Comparison of ENCODE assay signal across 1 cellular context in the genomic region with DNA sequence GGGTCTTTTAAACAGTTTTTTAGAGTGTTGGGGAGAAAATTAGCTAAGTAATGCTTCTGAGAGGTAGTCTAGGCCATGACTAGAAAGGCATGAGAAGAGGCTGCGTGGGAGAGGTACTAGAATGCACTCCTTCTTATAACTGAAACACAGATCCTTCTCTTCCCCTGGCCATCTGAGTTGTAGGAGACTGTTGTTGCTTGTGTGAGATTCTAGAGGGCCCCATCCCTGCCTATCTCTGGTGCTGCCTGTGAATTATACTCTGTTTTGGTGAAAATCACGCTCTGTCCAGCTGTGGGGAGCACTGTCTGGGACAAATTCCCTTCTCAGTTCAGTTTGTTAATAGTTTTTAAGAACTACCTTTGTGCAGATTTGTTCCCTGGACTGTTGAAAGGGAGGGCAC.
TF ChIP-seq lines count a peak whose summit lies in the region.

No MANE protein-coding gene starts in this region.

TF ChIP-seq in K562, 482 proteins besides CTCF, POLR2A, EP300 and RAD21:
- TF ChIP-seq PPARD (CRISPR knock-in tag; IDR thresholded peaks at IDR 0.05), result no peak
- TF ChIP-seq TFAM (CRISPR knock-in tag; conservative IDR thresholded peaks at IDR 0.05), result no peak
- TF ChIP-seq, protein P1, sequence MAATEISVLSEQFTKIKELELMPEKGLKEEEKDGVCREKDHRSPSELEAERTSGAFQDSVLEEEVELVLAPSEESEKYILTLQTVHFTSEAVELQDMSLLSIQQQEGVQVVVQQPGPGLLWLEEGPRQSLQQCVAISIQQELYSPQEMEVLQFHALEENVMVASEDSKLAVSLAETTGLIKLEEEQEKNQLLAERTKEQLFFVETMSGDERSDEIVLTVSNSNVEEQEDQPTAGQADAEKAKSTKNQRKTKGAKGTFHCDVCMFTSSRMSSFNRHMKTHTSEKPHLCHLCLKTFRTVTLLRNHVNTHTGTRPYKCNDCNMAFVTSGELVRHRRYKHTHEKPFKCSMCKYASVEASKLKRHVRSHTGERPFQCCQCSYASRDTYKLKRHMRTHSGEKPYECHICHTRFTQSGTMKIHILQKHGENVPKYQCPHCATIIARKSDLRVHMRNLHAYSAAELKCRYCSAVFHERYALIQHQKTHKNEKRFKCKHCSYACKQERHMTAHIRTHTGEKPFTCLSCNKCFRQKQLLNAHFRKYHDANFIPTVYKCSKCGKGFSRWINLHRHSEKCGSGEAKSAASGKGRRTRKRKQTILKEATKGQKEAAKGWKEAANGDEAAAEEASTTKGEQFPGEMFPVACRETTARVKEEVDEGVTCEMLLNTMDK (IDR thresholded peaks at IDR 0.05; ENCODE audit: borderline replicate concordance, insufficient read depth, low read depth, low read length, poor library complexity, severe bottlenecking), result no peak
- TF ChIP-seq TBP (optimal IDR thresholded peaks at IDR 0.05; ENCODE audit: low read depth, low read length), result no peak
- no peak for TF ChIP-seq STAT5B (CRISPR knock-in tag; IDR thresholded peaks at IDR 0.05)
- no peak for TF ChIP-seq GABPB1 (CRISPR knock-in tag; IDR thresholded peaks at IDR 0.05)
- TF ChIP-seq YBX1 (IDR thresholded peaks at IDR 0.05), result no peak
- TF ChIP-seq, protein P2, sequence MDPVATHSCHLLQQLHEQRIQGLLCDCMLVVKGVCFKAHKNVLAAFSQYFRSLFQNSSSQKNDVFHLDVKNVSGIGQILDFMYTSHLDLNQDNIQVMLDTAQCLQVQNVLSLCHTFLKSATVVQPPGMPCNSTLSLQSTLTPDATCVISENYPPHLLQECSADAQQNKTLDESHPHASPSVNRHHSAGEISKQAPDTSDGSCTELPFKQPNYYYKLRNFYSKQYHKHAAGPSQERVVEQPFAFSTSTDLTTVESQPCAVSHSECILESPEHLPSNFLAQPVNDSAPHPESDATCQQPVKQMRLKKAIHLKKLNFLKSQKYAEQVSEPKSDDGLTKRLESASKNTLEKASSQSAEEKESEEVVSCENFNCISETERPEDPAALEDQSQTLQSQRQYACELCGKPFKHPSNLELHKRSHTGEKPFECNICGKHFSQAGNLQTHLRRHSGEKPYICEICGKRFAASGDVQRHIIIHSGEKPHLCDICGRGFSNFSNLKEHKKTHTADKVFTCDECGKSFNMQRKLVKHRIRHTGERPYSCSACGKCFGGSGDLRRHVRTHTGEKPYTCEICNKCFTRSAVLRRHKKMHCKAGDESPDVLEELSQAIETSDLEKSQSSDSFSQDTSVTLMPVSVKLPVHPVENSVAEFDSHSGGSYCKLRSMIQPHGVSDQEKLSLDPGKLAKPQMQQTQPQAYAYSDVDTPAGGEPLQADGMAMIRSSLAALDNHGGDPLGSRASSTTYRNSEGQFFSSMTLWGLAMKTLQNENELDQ (CRISPR knock-in tag; IDR thresholded peaks at IDR 0.05; ENCODE audit: borderline replicate concordance), result no peak
- no peak for TF ChIP-seq NR2F6 (CRISPR knock-in tag; IDR thresholded peaks at IDR 0.05)
- TF ChIP-seq, protein P3, sequence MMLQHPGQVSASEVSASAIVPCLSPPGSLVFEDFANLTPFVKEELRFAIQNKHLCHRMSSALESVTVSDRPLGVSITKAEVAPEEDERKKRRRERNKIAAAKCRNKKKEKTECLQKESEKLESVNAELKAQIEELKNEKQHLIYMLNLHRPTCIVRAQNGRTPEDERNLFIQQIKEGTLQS (IDR thresholded peaks at IDR 0.05), result no peak
- TF ChIP-seq, protein P3 (CRISPR knock-in tag; conservative IDR thresholded peaks at IDR 0.05), result no peak
- no peak for TF ChIP-seq YY1 (IDR thresholded peaks at IDR 0.05; ENCODE audit: borderline replicate concordance in 1 of 3, control insufficient read depth in 1 of 3, extremely low read depth in 1 of 3, insufficient read depth in 3 of 3, insufficient read length in 1 of 3, insufficient replicate concordance in 2 of 3, low read depth in 1 of 3, low read length in 2 of 3)
- TF ChIP-seq PHTF2 (CRISPR knock-in tag; IDR thresholded peaks at IDR 0.05), result no peak
- TF ChIP-seq COPS2 (conservative IDR thresholded peaks at IDR 0.05), result no peak
- TF ChIP-seq, protein P4, sequence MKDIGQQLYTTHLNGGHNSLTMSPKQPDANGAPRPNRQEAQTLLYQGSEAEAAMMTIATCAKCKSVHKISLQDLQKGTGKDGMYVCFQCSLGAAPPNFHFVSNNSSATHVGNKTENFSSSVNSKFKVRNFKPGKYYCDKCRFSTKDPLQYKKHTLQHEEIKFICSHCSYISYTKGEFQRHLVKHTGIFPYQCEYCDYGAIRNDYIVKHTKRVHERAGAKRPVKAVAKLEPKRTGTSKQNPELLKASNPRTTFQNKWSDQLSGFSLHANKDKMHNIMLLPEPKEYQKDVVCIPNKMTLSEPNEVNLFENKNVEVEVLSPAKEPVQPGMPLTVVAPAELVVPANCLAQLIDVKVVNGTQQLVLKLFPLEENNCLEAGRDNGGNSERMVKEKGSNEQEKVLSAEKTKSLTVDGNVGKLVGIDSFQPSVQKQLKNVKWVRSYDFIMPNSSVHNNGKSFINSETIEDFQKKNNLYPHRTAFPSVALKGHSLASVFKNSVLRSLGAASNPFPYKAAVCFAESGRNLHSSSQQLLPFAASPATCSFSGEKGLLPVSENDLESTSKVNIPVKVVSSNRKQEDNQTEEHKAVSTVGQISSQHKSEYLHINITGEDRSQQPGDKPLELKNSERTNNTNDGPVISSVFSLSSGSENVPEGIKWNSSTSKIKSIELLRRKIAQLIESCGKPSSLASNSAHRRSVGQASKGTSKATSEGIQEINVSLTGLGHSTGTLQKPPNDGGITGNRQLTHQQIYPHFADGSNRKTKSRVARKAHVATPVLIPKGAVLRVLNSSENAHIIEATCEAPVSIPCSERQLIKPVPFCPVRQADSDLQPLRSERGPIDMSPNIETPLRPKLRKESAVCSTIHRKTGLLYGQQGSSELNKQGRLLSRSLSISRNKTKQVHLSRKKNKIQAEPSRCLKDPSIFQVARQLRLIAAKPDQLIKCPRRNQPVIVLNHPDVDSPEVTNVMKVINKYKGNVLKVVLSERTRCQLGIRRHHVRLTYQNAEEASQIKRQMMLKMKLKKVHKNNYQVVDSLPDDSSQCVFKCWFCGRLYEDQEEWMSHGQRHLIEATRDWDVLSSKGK (CRISPR knock-in tag; IDR thresholded peaks at IDR 0.05), result no peak
